ENCODE assay signal across 13 cellular contexts in genomic region chr15:64009241-64009640, GRCh38. TPM values are rescaled to one million over a fixed set of nuclear protein-coding genes. Genes with fewer than 3 reads are reported as not detected.
DNase-seq lines count a peak whose midpoint lies in the region; ATAC-seq and TF ChIP-seq lines count a peak whose summit lies in the region.
"Had no signal": no experiment of that assay in that cellular context is flagged by ENCODE, and none has a peak within 500 bp of the region (broad histone marks: within the 10 kb centered on the region; RNA-seq: fewer than 3 reads in every experiment).

No MANE protein-coding gene starts in this region.

- DNase-seq in activated CD4-positive, alpha-beta T cell treated with anti-CD3 and anti-CD28 coated beads for 36 hours = peak; percentile 35
- DNase-seq in activated CD4-positive, alpha-beta T cell treated with anti-CD3 and anti-CD28 coated beads, Interleukin-2, amount 50 U/mL, for 1 hour = no peak
- DNase-seq in activated CD4-positive, alpha-beta memory T cell treated with anti-CD3 and anti-CD28 coated beads, Interleukin-2, amount 10 ng/mL, durations not matched to agents 7 days and 5 days = peak; percentile 21
- DNase-seq in heart right ventricle (peak in 1 of 2 donors; percentile 52), medulla oblongata (ENCODE audit: extremely low spot score) (no peak), G401 (ENCODE audit: low spot score) (no peak)
- DNase-seq in stimulated activated effector memory CD8-positive, alpha-beta T cell treated with anti-CD3 and anti-CD28 coated beads, Interleukin-12 subunit alpha, Interleukin-12 subunit beta, amount 100 ng/mL, for 72 hours (ENCODE audit: low spot score in 2 of 2) = peak in 1 of 2 donors; percentile 64
- DNase-seq: amniotic stem cell, mesenchymal stem cell, NCI-H1417 treated with DMSO at 0.1 percent for 48 hours had no signal

- in situ Hi-C loops in G401 (cut with HindIII; ENCODE audit: low sequenced_read_pairs) = no loop called here

- no peaks in the 10 kb centered on the region for H3K36me3 Mint-ChIP-seq in activated CD4-positive, alpha-beta T cell treated with anti-CD3 and anti-CD28 coated beads for 36 hours (ENCODE audit: low read depth)
- H3K36me3 Mint-ChIP-seq in activated CD4-positive, alpha-beta memory T cell treated with anti-CD3 and anti-CD28 coated beads, Interleukin-2, amount 10 ng/mL, durations not matched to agents 7 days and 5 days (ENCODE audit: low read depth) = no peaks in the 10 kb centered on the region
- peaks cover 7% of the 10 kb centered on the region for H3K36me3 Mint-ChIP-seq in stimulated activated effector memory CD8-positive, alpha-beta T cell treated with anti-CD3 and anti-CD28 coated beads, Interleukin-12 subunit alpha, Interleukin-12 subunit beta, amount 100 ng/mL, for 72 hours

- TF ChIP-seq CTCF in heart right ventricle (IDR thresholded peaks at IDR 0.05) = no peak

- CTCF ChIA-PET in activated CD4-positive, alpha-beta T cell treated with anti-CD3 and anti-CD28 coated beads for 36 hours (lab: Charles Lee) = interaction anchor here (0.7 to 1.4 kb wide), 9 partner anchors 12 to 222 kb away, joined by 3 to 6 read pairs (median 3); partner anchors contain the start of genes CIAO2A and DAPK2
- CTCF ChIA-PET in activated CD4-positive, alpha-beta memory T cell treated with anti-CD3 and anti-CD28 coated beads, Interleukin-2, amount 10 ng/mL, durations not matched to agents 7 days and 5 days (lab: Charles Lee) = interaction anchor here (0.5 to 4.0 kb wide), 8 partner anchors 31 to 365 kb away, joined by 3 to 30 read pairs (median 4); partner anchors contain the start of gene DAPK2

- peak overlapping the region; percentile 75 for H3K27ac Mint-ChIP-seq in activated CD4-positive, alpha-beta T cell treated with anti-CD3 and anti-CD28 coated beads for 36 hours
- H3K27ac Mint-ChIP-seq in activated CD4-positive, alpha-beta memory T cell treated with anti-CD3 and anti-CD28 coated beads, Interleukin-2, amount 10 ng/mL, durations not matched to agents 7 days and 5 days = peak overlapping the region; percentile 86
- H3K27ac Mint-ChIP-seq in stimulated activated effector memory CD8-positive, alpha-beta T cell treated with anti-CD3 and anti-CD28 coated beads, Interleukin-12 subunit alpha, Interleukin-12 subunit beta, amount 100 ng/mL, for 72 hours = peak overlapping the region; percentile 90

- POLR2A ChIA-PET in activated CD4-positive, alpha-beta T cell treated with anti-CD3 and anti-CD28 coated beads for 36 hours (lab: Charles Lee) = interaction anchor here (0.9 to 2.3 kb wide), 4 partner anchors 24 to 85 kb away, joined by 3 to 11 read pairs (median 6); partner anchors contain the start of gene CIAO2A
- POLR2A ChIA-PET in activated CD4-positive, alpha-beta memory T cell treated with anti-CD3 and anti-CD28 coated beads, Interleukin-2, amount 10 ng/mL, durations not matched to agents 7 days and 5 days (lab: Charles Lee) = interaction anchor here (0.8 to 2.8 kb wide), 11 partner anchors 16 to 176 kb away, joined by 3 to 13 read pairs (median 5); partner anchors contain the start of gene CIAO2A

- peak; percentile 11 for ATAC-seq in activated CD4-positive, alpha-beta T cell treated with anti-CD3 and anti-CD28 coated beads for 36 hours
- ATAC-seq in heart right ventricle = peak in 7 of 8 donors; percentile 23 to 67 (median 54)
- ATAC-seq in stimulated activated effector memory CD8-positive, alpha-beta T cell treated with anti-CD3 and anti-CD28 coated beads, Interleukin-12 subunit alpha, Interleukin-12 subunit beta, amount 100 ng/mL, for 72 hours = no peak
- no peak for ATAC-seq in GM21737 (IDR thresholded peaks at IDR 0.05; ENCODE audit: unreplicated experiment)

- peaks cover 45% of the 10 kb centered on the region for H3K4me1 Mint-ChIP-seq in activated CD4-positive, alpha-beta T cell treated with anti-CD3 and anti-CD28 coated beads for 36 hours
- H3K4me1 Mint-ChIP-seq in activated CD4-positive, alpha-beta memory T cell treated with anti-CD3 and anti-CD28 coated beads, Interleukin-2, amount 10 ng/mL, durations not matched to agents 7 days and 5 days = peaks cover 62% of the 10 kb centered on the region
- H3K4me1 Mint-ChIP-seq in stimulated activated effector memory CD8-positive, alpha-beta T cell treated with anti-CD3 and anti-CD28 coated beads, Interleukin-12 subunit alpha, Interleukin-12 subunit beta, amount 100 ng/mL, for 72 hours = peaks cover 78% of the 10 kb centered on the region

- no peaks in the 10 kb centered on the region for H3K27me3 Mint-ChIP-seq in activated CD4-positive, alpha-beta T cell treated with anti-CD3 and anti-CD28 coated beads for 36 hours
- no peaks in the 10 kb centered on the region for H3K27me3 Mint-ChIP-seq in activated CD4-positive, alpha-beta memory T cell treated with anti-CD3 and anti-CD28 coated beads, Interleukin-2, amount 10 ng/mL, durations not matched to agents 7 days and 5 days

- H3K4me1 ChIP-seq in heart right ventricle = peaks cover 3 to 80% (median 63%) of the 10 kb centered on the region in 9 donors

- 32 to 39% methylated on average over 2 of the region's 2 CpGs for WGBS in heart right ventricle, 2 donors

- H3K9me3 ChIP-seq in heart right ventricle = no peaks in the 10 kb centered on the region

- H3K27me3 ChIP-seq in heart right ventricle = no peaks in the 10 kb centered on the region

- intact Hi-C loops in activated CD4-positive, alpha-beta T cell treated with anti-CD3 and anti-CD28 coated beads for 36 hours (cut with DNase I, micrococcal nuclease) = loop anchor here in 1 of 2 experiments (2.0 kb wide), 1 partner anchor 38 kb away; no protein-coding TSS in a partner anchor
- intact Hi-C loops in heart right ventricle (cut with DNase I) = no loop called here

- H3K27ac ChIP-seq in heart right ventricle = peak overlapping the region in 8 of 10 donors; percentile 39 to 74 (median 62)
- H3K27ac ChIP-seq: 22Rv1, HL-60 had no signal

- no peak overlapping the region for H3K4me3 Mint-ChIP-seq in activated CD4-positive, alpha-beta T cell treated with anti-CD3 and anti-CD28 coated beads for 36 hours
- no peak overlapping the region for H3K4me3 Mint-ChIP-seq in activated CD4-positive, alpha-beta memory T cell treated with anti-CD3 and anti-CD28 coated beads, Interleukin-2, amount 10 ng/mL, durations not matched to agents 7 days and 5 days
- peak overlapping the region; percentile 58 for H3K4me3 Mint-ChIP-seq in stimulated activated effector memory CD8-positive, alpha-beta T cell treated with anti-CD3 and anti-CD28 coated beads, Interleukin-12 subunit alpha, Interleukin-12 subunit beta, amount 100 ng/mL, for 72 hours

- H3K9me3 Mint-ChIP-seq in activated CD4-positive, alpha-beta T cell treated with anti-CD3 and anti-CD28 coated beads for 36 hours (ENCODE audit: low read depth) = no peaks in the 10 kb centered on the region
- H3K9me3 Mint-ChIP-seq in activated CD4-positive, alpha-beta memory T cell treated with anti-CD3 and anti-CD28 coated beads, Interleukin-2, amount 10 ng/mL, durations not matched to agents 7 days and 5 days = no peaks in the 10 kb centered on the region
- H3K9me3 Mint-ChIP-seq in stimulated activated effector memory CD8-positive, alpha-beta T cell treated with anti-CD3 and anti-CD28 coated beads, Interleukin-12 subunit alpha, Interleukin-12 subunit beta, amount 100 ng/mL, for 72 hours = no peaks in the 10 kb centered on the region

- H3K36me3 ChIP-seq in heart right ventricle = no peaks in the 10 kb centered on the region

- no peak overlapping the region for H3K4me3 ChIP-seq in heart right ventricle

RNA-seq across cellular contexts. Expression of gene DAPK2, which starts 37.0 kb away (rescaled TPM):
- total RNA-seq in activated CD4-positive, alpha-beta T cell treated with anti-CD3 and anti-CD28 coated beads for 36 hours = 1 to 10 TPM; 1.0 to 1.3 TPM
- 1 to 10 TPM; 3.2 to 3.7 TPM for total RNA-seq in activated CD4-positive, alpha-beta memory T cell treated with anti-CD3 and anti-CD28 coated beads, Interleukin-2, amount 10 ng/mL, durations not matched to agents 7 days and 5 days
- 10 to 100 TPM; 20.8 to 62.6 (median 38.5) TPM for total RNA-seq in heart right ventricle
- polyA plus RNA-seq in heart right ventricle = 10 to 100 TPM; 33.0 to 44.6 TPM
- 24.4 and 26.9 TPM in 2 replicates for total RNA-seq in G401 (2014; rRNA removed; shearing (Covaris generic))

Comparison
In these comparisons a context has a peak if more than half of its experiments do, and no peak if none do; other contexts are left out.
1. DNase-seq: peak in activated CD4-positive, alpha-beta T cell treated with anti-CD3 and anti-CD28 coated beads for 36 hours (single experiment) and activated CD4-positive, alpha-beta memory T cell treated with anti-CD3 and anti-CD28 coated beads, Interleukin-2, amount 10 ng/mL, durations not matched to agents 7 days and 5 days (single experiment); none in activated CD4-positive, alpha-beta T cell treated with anti-CD3 and anti-CD28 coated beads, Interleukin-2, amount 50 U/mL, for 1 hour (single experiment), medulla oblongata (single experiment) and G401 (single experiment).
2. ATAC-seq: peak in activated CD4-positive, alpha-beta T cell treated with anti-CD3 and anti-CD28 coated beads for 36 hours (single experiment) and heart right ventricle (7 of 8); none in stimulated activated effector memory CD8-positive, alpha-beta T cell treated with anti-CD3 and anti-CD28 coated beads, Interleukin-12 subunit alpha, Interleukin-12 subunit beta, amount 100 ng/mL, for 72 hours (single experiment) and GM21737 (single experiment).
3. Peak in every context shown above with its lines, with median percentiles within 50 percentile points of each other: H3K27ac Mint-ChIP-seq.